Comparison of ENCODE assay signal across 8 cellular contexts in genomic region chr1:120414911-120415480, GRCh38. TPM values are rescaled to one million over a fixed set of nuclear protein-coding genes. Genes with fewer than 3 reads are reported as not detected.
A peak's percentile ranks its signal among the peaks of the same experiment; 100 is the strongest.
DNase-seq lines count a peak whose midpoint lies in the region; ATAC-seq and TF ChIP-seq lines count a peak whose summit lies in the region.
"Not testable (repeated sequence)": the region's sequence is repeated elsewhere in the genome, so short reads cannot be mapped to it uniquely, and the experiment has no call there.

Gene NBPF8, plus strand, starts transcription at chr1:120415035. Its CDS starts 21,488 bp downstream, at chr1:120436523.

- H3K4me1 Mint-ChIP-seq in Caco-2 (ENCODE audit: low read depth, unreplicated experiment); IgD-negative memory B cell; activated T-helper 17 cell treated with anti-CD3 and anti-CD28 coated beads, Interleukin-2, amount 50 U/mL, for 72 hours: not testable (repeated sequence)

- H3K27me3 Mint-ChIP-seq in Caco-2 (ENCODE audit: insufficient read depth, unreplicated experiment); IgD-negative memory B cell; activated T-helper 17 cell treated with anti-CD3 and anti-CD28 coated beads, Interleukin-2, amount 50 U/mL, for 72 hours: not testable (repeated sequence)

- CTCF ChIA-PET in Caco-2 (lab: Charles Lee): not testable (repeated sequence)

- not testable (repeated sequence) for H3K27me3 ChIP-seq in Caco-2 (replicated peaks; ENCODE audit: control insufficient read depth, insufficient read depth, low read length)

- peak within 1 kb of the TSS; percentile 92 for H3K4me3 Mint-ChIP-seq in Caco-2 (ENCODE audit: unreplicated experiment)
- H3K4me3 Mint-ChIP-seq in IgD-negative memory B cell: peak within 1 kb of the TSS; percentile 79 to 98 (median 93)
- H3K4me3 Mint-ChIP-seq in activated T-helper 17 cell treated with anti-CD3 and anti-CD28 coated beads, Interleukin-2, amount 50 U/mL, for 72 hours: peak within 1 kb of the TSS; percentile 90

- not testable (repeated sequence) for H3K36me3 Mint-ChIP-seq in Caco-2 (ENCODE audit: insufficient read depth, unreplicated experiment); IgD-negative memory B cell; activated T-helper 17 cell treated with anti-CD3 and anti-CD28 coated beads, Interleukin-2, amount 50 U/mL, for 72 hours (ENCODE audit: low read depth)

- in situ Hi-C loops in SK-MEL-5 (cut with HindIII; ENCODE audit: low pct_unique_long_range_greater_than_20kb, low sequenced_read_pairs): not testable (repeated sequence)

- H3K27ac Mint-ChIP-seq in Caco-2 (ENCODE audit: unreplicated experiment) (peak within 1 kb of the TSS; percentile 80), IgD-negative memory B cell (peak within 1 kb of the TSS in 2 of 3 donors; percentile 71 to 88)
- peak within 1 kb of the TSS; percentile 80 for H3K27ac Mint-ChIP-seq in activated T-helper 17 cell treated with anti-CD3 and anti-CD28 coated beads, Interleukin-2, amount 50 U/mL, for 72 hours

- BruUV-seq in Caco-2 (replicated peaks; lab: Mats Ljungman, UMichigan): not testable (repeated sequence)

- peak; percentile 96 for ATAC-seq in GM21786 (IDR thresholded peaks at IDR 0.05; ENCODE audit: unreplicated experiment)
- peak; percentile 97 for ATAC-seq in activated T-helper 17 cell treated with anti-CD3 and anti-CD28 coated beads, Interleukin-2, amount 50 U/mL, for 72 hours (replicated peaks)

- TF ChIP-seq CTCF in Caco-2 (IDR thresholded peaks at IDR 0.05; ENCODE audit: insufficient read depth in 1 of 2, low read depth in 1 of 2, low read length in 1 of 2, severe bottlenecking in 1 of 2, unreplicated experiment in 1 of 2): not testable (repeated sequence)

- peak; percentile 63 for DNase-seq in Caco-2
- peak; percentile 61 for DNase-seq in SK-MEL-5 (ENCODE audit: low read depth, low spot score)
- peak; percentile 64 for DNase-seq in fibroblast of gingiva (ENCODE audit: low read depth)
- DNase-seq in myocyte (ENCODE audit: low read depth): peak; percentile 68
- DNase-seq in stimulated activated CD8-positive, alpha-beta memory T cell treated with anti-CD3 and anti-CD28 coated beads, Interleukin-2, amount 100 ng/mL, for 1 hour (ENCODE audit: low read depth in 2 of 2): peak; percentile 20 to 46

- peak within 1 kb of the TSS; percentile 40 for H3K4me3 ChIP-seq in Caco-2 (ENCODE audit: low read depth, low read length)

- not testable (repeated sequence) for H3K4me1 ChIP-seq in Caco-2

- H3K9me3 Mint-ChIP-seq in Caco-2 (ENCODE audit: unreplicated experiment); IgD-negative memory B cell; activated T-helper 17 cell treated with anti-CD3 and anti-CD28 coated beads, Interleukin-2, amount 50 U/mL, for 72 hours: not testable (repeated sequence)

- H3K36me3 ChIP-seq in Caco-2 (ENCODE audit: control insufficient read depth, insufficient read depth, low read length): not testable (repeated sequence)

- POLR2A ChIA-PET in Caco-2 (lab: Charles Lee): not testable (repeated sequence)

- H3K9me3 ChIP-seq in Caco-2: not testable (repeated sequence)

- intact Hi-C loops in Caco-2 (cut with micrococcal nuclease; ENCODE audit: unreplicated experiment): not testable (repeated sequence)

RNA-seq across cellular contexts. Expression of gene NBPF8, which starts in this region (rescaled TPM):
- total RNA-seq in Caco-2 (2022) (8.4 and 8.7 TPM in 2 replicates), myocyte (14.2 and 14.7 TPM in 2 replicates)
- 2.1 TPM for polyA plus RNA-seq in IgD-negative memory B cell
- total RNA-seq in SK-MEL-5 (2014; rRNA removed; shearing (Covaris generic)): 7.4 and 9.3 TPM in 2 replicates
- 4.0 and 7.0 TPM in 2 replicates for polyA plus RNA-seq in SK-MEL-5 (2015; cell fraction: cytosol; rRNA removed)
- 109 and 115 TPM in 2 replicates for polyA plus RNA-seq in SK-MEL-5 (2015; cell fraction: nucleus; rRNA removed)
- total RNA-seq in activated T-helper 17 cell treated with anti-CD3 and anti-CD28 coated beads, Interleukin-2, amount 50 U/mL, for 72 hours: 10 to 100 TPM; 32.2 to 33.4 TPM
- polyA plus RNA-seq in myocyte (2012): 11.8 TPM

Comparison
In these comparisons a context has a peak if more than half of its experiments do, and no peak if none do; other contexts are left out.
1. Peak in every context shown above with its lines: DNase-seq, ATAC-seq and H3K4me3 ChIP-seq.